22 cellular contexts compared by ENCODE assay signal in genomic region chr13:112771877-112772538, GRCh38.
DNase-seq lines count a peak whose midpoint lies in the region; TF ChIP-seq lines count a peak whose summit lies in the region.
"Had no signal": no experiment of that assay in that cellular context is flagged by ENCODE, and none has a peak within 500 bp of the region (broad histone marks: within the 10 kb centered on the region; RNA-seq: fewer than 3 reads in every experiment).

No MANE protein-coding gene starts in this region.

- H3K27ac Mint-ChIP-seq in nephron progenitor cell = peak overlapping the region; percentile 88
- H3K27ac Mint-ChIP-seq: activated naive CD8-positive, alpha-beta T cell treated with anti-CD3 and anti-CD28 coated beads, Interleukin-2, amount 10 ng/mL, durations not matched to agents 7 days and 5 days; activated T-helper 2 cell treated with anti-CD3 and anti-CD28 coated beads, Interferon-gamma antibody, Interleukin-2, Interleukin-4, amounts not matched to agents 10 μg/mL and 5 μg/mL and 100 μg/mL, durations not matched to agents 14 hours and 24 hours and 36 hours; effector memory CD8-positive, alpha-beta T cell; HFFc6 had no signal

- H3K9me3 Mint-ChIP-seq in nephron progenitor cell = no peaks in the 10 kb centered on the region
- H3K9me3 Mint-ChIP-seq: activated T-helper 2 cell treated with anti-CD3 and anti-CD28 coated beads, Interferon-gamma antibody, Interleukin-2, Interleukin-4, amounts not matched to agents 10 μg/mL and 5 μg/mL and 100 μg/mL, durations not matched to agents 14 hours and 24 hours and 36 hours; effector memory CD8-positive, alpha-beta T cell had no signal

- peaks cover 91% of the 10 kb centered on the region for H3K4me1 Mint-ChIP-seq in nephron progenitor cell
- H3K4me1 Mint-ChIP-seq: activated naive CD8-positive, alpha-beta T cell treated with anti-CD3 and anti-CD28 coated beads, Interleukin-2, amount 10 ng/mL, durations not matched to agents 7 days and 5 days had no signal

- H3K4me3 Mint-ChIP-seq in nephron progenitor cell = no peak overlapping the region
- H3K4me3 Mint-ChIP-seq: activated naive CD8-positive, alpha-beta T cell treated with anti-CD3 and anti-CD28 coated beads, Interleukin-2, amount 10 ng/mL, durations not matched to agents 7 days and 5 days; effector memory CD8-positive, alpha-beta T cell; HFFc6 had no signal

- peak overlapping the region; percentile 59; the same call in 1 of the 2 replicates for H3K27ac ChIP-seq in C4-2B
- H3K27ac ChIP-seq: neutrophil, right lobe of liver, SJCRH30 had no signal

- H3K27me3 Mint-ChIP-seq in nephron progenitor cell (ENCODE audit: low read depth, poor library complexity) = peaks cover 3% of the 10 kb centered on the region
- H3K27me3 Mint-ChIP-seq: effector memory CD8-positive, alpha-beta T cell had no signal

- H3K27me3 ChIP-seq in H7 (ENCODE audit: control insufficient read depth, insufficient read depth, low read length) = no peaks in the 10 kb centered on the region
- H3K27me3 ChIP-seq: neutrophil, right lobe of liver, SJCRH30 had no signal

- H3K36me3 Mint-ChIP-seq in nephron progenitor cell (ENCODE audit: low read depth) = peaks cover 8% of the 10 kb centered on the region

- DNase-seq in H7 (peak; percentile 46), NCI-H526 (lab: John Stamatoyannopoulos, UW) (peak; percentile 84 to 90), nephron progenitor cell (no peak), SIG-M5 treated with dmso at 0.1 percent for 504 hours (lab: John Stamatoyannopoulos, UW; ENCODE audit: unreplicated experiment) (no peak), SHP77 treated with DMSO at 0.1 percent for 48 hours (lab: John Stamatoyannopoulos, UW) (no peak), pons (ENCODE audit: low spot score) (no peak), cerebellar cortex (ENCODE audit: low spot score) (no peak)
- DNase-seq: activated CD4-positive, alpha-beta T cell treated with anti-CD3 and anti-CD28 coated beads, Interleukin-2, amount 50 U/mL, for 1 hour; activated naive CD8-positive, alpha-beta T cell treated with anti-CD3 and anti-CD28 coated beads, Interleukin-2, amount 10 ng/mL, durations not matched to agents 7 days and 5 days; DMS 273 treated with DMSO at 0.1 percent for 48 hours; effector memory CD8-positive, alpha-beta T cell; GDM1; HFFc6; kidney glomerular epithelial cell; NCI-H2081 treated with DMSO at 0.1 percent for 48 hours; OCI-M1; right lobe of liver; SJCRH30; T-helper 1 cell had no signal

- H3K4me3 ChIP-seq in H7 (ENCODE audit: insufficient read depth, low read depth, low read length) = no peak overlapping the region
- H3K4me3 ChIP-seq: right lobe of liver, SJCRH30 had no signal

- no peaks in the 10 kb centered on the region for H3K36me3 ChIP-seq in H7 (replicated peaks; ENCODE audit: control insufficient read depth, insufficient read depth, low read length)
- H3K36me3 ChIP-seq: right lobe of liver, SJCRH30 had no signal

- TF ChIP-seq CTCF in C4-2B (conservative IDR thresholded peaks at IDR 0.05) (no peak), nephron progenitor cell (IDR thresholded peaks at IDR 0.05) (no peak)

Comparison
In these comparisons a context has a peak if more than half of its experiments do, and no peak if none do; other contexts are left out.
1. DNase-seq: peak in H7 (single experiment) and NCI-H526 (2 of 2); none in nephron progenitor cell (single experiment), SIG-M5 treated with dmso at 0.1 percent for 504 hours (single experiment), SHP77 treated with DMSO at 0.1 percent for 48 hours (single experiment), pons (single experiment) and cerebellar cortex (single experiment).